ENCODE assay signal across 21 cellular contexts in the genomic region with DNA sequence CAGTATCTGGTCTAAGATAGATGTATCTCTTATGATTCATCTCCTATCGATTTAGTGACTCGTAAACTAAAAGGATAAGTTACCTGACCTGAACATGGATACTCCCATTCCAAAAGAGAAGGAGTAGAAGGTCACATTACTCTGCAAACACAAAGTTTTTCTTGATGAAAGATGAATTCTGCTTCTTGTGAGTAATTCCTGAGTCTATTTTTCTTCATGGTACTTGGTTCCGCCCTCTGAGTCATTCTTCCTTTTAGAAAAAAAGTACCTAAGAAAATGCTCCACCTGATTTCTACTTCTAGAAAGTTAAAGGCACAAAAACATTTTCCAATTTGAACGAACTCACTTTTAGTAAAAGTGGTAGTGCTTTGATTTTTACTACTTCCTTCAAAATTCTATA.
DNase-seq lines count a peak whose midpoint lies in the region; ATAC-seq, FAIRE-seq and TF ChIP-seq lines count a peak whose summit lies in the region.
"Had no signal": no experiment of that assay in that cellular context is flagged by ENCODE, and none has a peak within 500 bp of the region (broad histone marks: within the 10 kb centered on the region; RNA-seq: fewer than 3 reads in every experiment).

No MANE protein-coding gene starts in this region.

- H3K4me3 ChIP-seq in bronchial epithelial cell (ENCODE audit: low read depth, low read length) = no peak overlapping the region
- H3K4me3 ChIP-seq: HAP-1, neural progenitor cell, thyroid gland had no signal

- no peak for FAIRE-seq in bronchial epithelial cell (lab: Jason Lieb, UNC)

- no peaks in the 10 kb centered on the region for H3K36me3 ChIP-seq in bronchial epithelial cell (ENCODE audit: control insufficient read depth, insufficient read depth, low read length)
- H3K36me3 ChIP-seq: HAP-1, neural progenitor cell, thyroid gland had no signal

- no peaks in the 10 kb centered on the region for H3K4me1 Mint-ChIP-seq in activated T-cell treated with anti-CD3 and anti-CD28 coated beads, Interleukin-2, amount 50 U/mL, for 24 hours (ENCODE audit: low read depth)
- no peaks in the 10 kb centered on the region for H3K4me1 Mint-ChIP-seq in naive thymus-derived CD8-positive, alpha-beta T cell
- H3K4me1 Mint-ChIP-seq: activated T-helper 17 cell treated with anti-CD3 and anti-CD28 coated beads, Interleukin-2, amount 50 U/mL, for 72 hours; neural progenitor cell; stimulated activated effector memory CD8-positive, alpha-beta T cell treated with anti-CD3 and anti-CD28 coated beads, Interleukin-12 subunit alpha, Interleukin-12 subunit beta, amount 100 ng/mL, for 72 hours had no signal

- H3K9me3 Mint-ChIP-seq in activated T-cell treated with anti-CD3 and anti-CD28 coated beads, Interleukin-2, amount 50 U/mL, for 24 hours = peaks cover 10% of the 10 kb centered on the region
- peaks cover 0 to 9% (median 5%) of the 10 kb centered on the region in 9 donors for H3K9me3 Mint-ChIP-seq in naive thymus-derived CD8-positive, alpha-beta T cell

- H3K27ac Mint-ChIP-seq in activated T-cell treated with anti-CD3 and anti-CD28 coated beads, Interleukin-2, amount 50 U/mL, for 24 hours = no peak overlapping the region
- H3K27ac Mint-ChIP-seq in naive thymus-derived CD8-positive, alpha-beta T cell = no peak overlapping the region
- H3K27ac Mint-ChIP-seq: activated T-helper 17 cell treated with anti-CD3 and anti-CD28 coated beads, Interleukin-2, amount 50 U/mL, for 72 hours; CD4-positive, alpha-beta T cell; neural progenitor cell; stimulated activated effector memory CD8-positive, alpha-beta T cell treated with anti-CD3 and anti-CD28 coated beads, Interleukin-12 subunit alpha, Interleukin-12 subunit beta, amount 100 ng/mL, for 72 hours had no signal

- POLR2A ChIA-PET in naive thymus-derived CD8-positive, alpha-beta T cell (lab: Charles Lee) = no interaction called here

- DNase-seq in ACHN = peak; percentile 12
- DNase-seq in M059J (ENCODE audit: low read depth) = peak; percentile 58
- DNase-seq in bronchial epithelial cell (ENCODE audit: low read depth) = peak; percentile 90
- peak; percentile 66 for DNase-seq in iris pigment epithelial cell (ENCODE audit: low read depth)
- DNase-seq in activated T-cell treated with anti-CD3 and anti-CD28 coated beads, Interleukin-2, amount 50 U/mL, for 24 hours = no peak
- no peak for DNase-seq in naive thymus-derived CD8-positive, alpha-beta T cell
- DNase-seq in NCI-H526 (lab: John Stamatoyannopoulos, UW) = no peak
- DNase-seq: caudate nucleus; CD4-positive, alpha-beta T cell; KBM-7; midbrain; NCI-H1048; NCI-H69; stimulated activated CD4-positive, alpha-beta T cell treated with anti-CD3 and anti-CD28 coated beads, Interleukin-15, amount 100 ng/mL, for 24 hours; thyroid gland had no signal

- no peaks in the 10 kb centered on the region for H3K27me3 ChIP-seq in bronchial epithelial cell (ENCODE audit: control insufficient read depth, insufficient read depth, low read length)
- H3K27me3 ChIP-seq: neural progenitor cell, thyroid gland had no signal

- H3K27me3 Mint-ChIP-seq in activated T-cell treated with anti-CD3 and anti-CD28 coated beads, Interleukin-2, amount 50 U/mL, for 24 hours = no peaks in the 10 kb centered on the region
- H3K27me3 Mint-ChIP-seq in naive thymus-derived CD8-positive, alpha-beta T cell = no peaks in the 10 kb centered on the region
- H3K27me3 Mint-ChIP-seq: activated T-helper 17 cell treated with anti-CD3 and anti-CD28 coated beads, Interleukin-2, amount 50 U/mL, for 72 hours; CD4-positive, alpha-beta T cell had no signal

- in situ Hi-C loops in ACHN (cut with HindIII; ENCODE audit: low pct_ligation_motif_present, low pct_unique_long_range_greater_than_20kb, low sequenced_read_pairs) = no loop called here

- H3K36me3 Mint-ChIP-seq in activated T-cell treated with anti-CD3 and anti-CD28 coated beads, Interleukin-2, amount 50 U/mL, for 24 hours (ENCODE audit: low read depth) = no peaks in the 10 kb centered on the region
- no peaks in the 10 kb centered on the region for H3K36me3 Mint-ChIP-seq in naive thymus-derived CD8-positive, alpha-beta T cell
- H3K36me3 Mint-ChIP-seq: neural progenitor cell; stimulated activated effector memory CD8-positive, alpha-beta T cell treated with anti-CD3 and anti-CD28 coated beads, Interleukin-12 subunit alpha, Interleukin-12 subunit beta, amount 100 ng/mL, for 72 hours had no signal

- ATAC-seq in HG02588 (IDR thresholded peaks at IDR 0.05; ENCODE audit: unreplicated experiment) = no peak
- ATAC-seq in naive thymus-derived CD8-positive, alpha-beta T cell = no peak
- ATAC-seq: activated T-helper 17 cell treated with anti-CD3 and anti-CD28 coated beads, Interleukin-2, amount 50 U/mL, for 72 hours; left lobe of liver; stimulated activated effector memory CD8-positive, alpha-beta T cell treated with anti-CD3 and anti-CD28 coated beads, Interleukin-12 subunit alpha, Interleukin-12 subunit beta, amount 100 ng/mL, for 72 hours had no signal

- TF ChIP-seq CTCF in bronchial epithelial cell (IDR thresholded peaks at IDR 0.05; ENCODE audit: insufficient read depth, low read length, severe bottlenecking) = no peak

- no peak overlapping the region for H3K4me3 Mint-ChIP-seq in activated T-cell treated with anti-CD3 and anti-CD28 coated beads, Interleukin-2, amount 50 U/mL, for 24 hours
- no peak overlapping the region for H3K4me3 Mint-ChIP-seq in naive thymus-derived CD8-positive, alpha-beta T cell
- H3K4me3 Mint-ChIP-seq: activated T-helper 17 cell treated with anti-CD3 and anti-CD28 coated beads, Interleukin-2, amount 50 U/mL, for 72 hours; CD4-positive, alpha-beta T cell; neural progenitor cell; stimulated activated effector memory CD8-positive, alpha-beta T cell treated with anti-CD3 and anti-CD28 coated beads, Interleukin-12 subunit alpha, Interleukin-12 subunit beta, amount 100 ng/mL, for 72 hours had no signal

Comparison
In these comparisons a context has a peak if more than half of its experiments do, and no peak if none do; other contexts are left out.
1. DNase-seq: peak in ACHN (single experiment), M059J (single experiment), bronchial epithelial cell (single experiment) and iris pigment epithelial cell (single experiment); none in activated T-cell treated with anti-CD3 and anti-CD28 coated beads, Interleukin-2, amount 50 U/mL, for 24 hours (single experiment), naive thymus-derived CD8-positive, alpha-beta T cell (0 of 10) and NCI-H526 (0 of 2).